Comparison of ENCODE assay signal across 10 cellular contexts in genomic region chr5:73419414-73420390, GRCh38. TPM values are rescaled to one million over a fixed set of nuclear protein-coding genes. Genes with fewer than 3 reads are reported as not detected.
DNase-seq lines count a peak whose midpoint lies in the region; ATAC-seq, FAIRE-seq and TF ChIP-seq lines count a peak whose summit lies in the region.
"Had no signal": no experiment of that assay in that cellular context is flagged by ENCODE, and none has a peak within 500 bp of the region (broad histone marks: within the 10 kb centered on the region; RNA-seq: fewer than 3 reads in every experiment).

No MANE protein-coding gene starts in this region.

- H3K9me3 ChIP-seq in adipocyte (ENCODE audit: control insufficient read depth, low read length) (peaks cover 4% of the 10 kb centered on the region), smooth muscle cell (replicated peaks; ENCODE audit: low read depth) (no peaks in the 10 kb centered on the region)

- H3K27ac ChIP-seq in smooth muscle cell (ENCODE audit: low read depth) = no peak overlapping the region
- H3K27ac ChIP-seq: BLaER1 treated with 17β-estradiol and CSF1 and Interleukin-3, amounts not matched to agents 10 nM and 100 nM had no signal

- no peak overlapping the region for H3K9ac ChIP-seq in adipocyte (ENCODE audit: low read length)
- no peak overlapping the region for H3K9ac ChIP-seq in smooth muscle cell (ENCODE audit: low read depth)
- H3K9ac ChIP-seq: BLaER1 treated with 17β-estradiol and CSF1 and Interleukin-3, amounts not matched to agents 10 nM and 100 nM had no signal

- H4K20me1 ChIP-seq in smooth muscle cell (ENCODE audit: low read depth) = no peaks in the 10 kb centered on the region
- H4K20me1 ChIP-seq: BLaER1 treated with 17β-estradiol and CSF1 and Interleukin-3, amounts not matched to agents 10 nM and 100 nM had no signal

- DNase-seq in NCI-H82 (lab: John Stamatoyannopoulos, UW) (peak; percentile 7), NCI-H82 treated with DMSO at 0.1 percent for 48 hours (lab: John Stamatoyannopoulos, UW; ENCODE audit: unreplicated experiment) (no peak), adipocyte (ENCODE audit: low read depth) (peak; percentile 69), iPS-NIHi11 (ENCODE audit: low spot score) (peak; percentile 60), smooth muscle cell (lab: John Stamatoyannopoulos, UW; ENCODE audit: unreplicated experiment) (no peak), SKM-1 (lab: John Stamatoyannopoulos, UW; ENCODE audit: unreplicated experiment) (no peak), RCC 7860 (ENCODE audit: low spot score) (no peak)
- DNase-seq: NCI-H526 had no signal

- H2AFZ ChIP-seq in smooth muscle cell (ENCODE audit: low read depth) = peak overlapping the region; percentile 49

- 4% methylated on average over 65 of the region's 81 CpGs for whole genome bisulfite sequencing in smooth muscle cell (ENCODE audit: low lambda C conversion rate)

- FAIRE-seq in RCC 7860 (lab: Jason Lieb, UNC) = no peak

- H3K36me3 ChIP-seq in adipocyte (ENCODE audit: control insufficient read depth, insufficient read depth, low read length, severe bottlenecking) = no peaks in the 10 kb centered on the region
- H3K36me3 ChIP-seq in smooth muscle cell (ENCODE audit: low read depth) = no peaks in the 10 kb centered on the region
- H3K36me3 ChIP-seq: BLaER1 treated with 17β-estradiol and CSF1 and Interleukin-3, amounts not matched to agents 10 nM and 100 nM had no signal

- H3F3A ChIP-seq in smooth muscle cell (ENCODE audit: low read depth) = peaks cover 15% of the 10 kb centered on the region

- H3K4me1 ChIP-seq in adipocyte (ENCODE audit: control insufficient read depth, insufficient read depth, low read length) = peaks cover 8% of the 10 kb centered on the region
- H3K4me1 ChIP-seq in smooth muscle cell (ENCODE audit: low read depth) = peaks cover 6% of the 10 kb centered on the region

- H3K27me3 ChIP-seq in adipocyte (replicated peaks; ENCODE audit: control insufficient read depth, insufficient read depth, low read length) = peaks cover 50% of the 10 kb centered on the region
- H3K27me3 ChIP-seq in smooth muscle cell (ENCODE audit: low read depth) = peaks cover 43% of the 10 kb centered on the region

- no peak for ATAC-seq in GM18502 (IDR thresholded peaks at IDR 0.05; ENCODE audit: poor library complexity, unreplicated experiment)

- H3K4me2 ChIP-seq in smooth muscle cell = peak overlapping the region; percentile 89

- H3K79me2 ChIP-seq in smooth muscle cell (ENCODE audit: low read depth) = no peaks in the 10 kb centered on the region

- no peak for TF ChIP-seq CTCF in smooth muscle cell (IDR thresholded peaks at IDR 0.05; ENCODE audit: borderline replicate concordance, insufficient read depth, poor library complexity, severe bottlenecking)

- H3K4me3 ChIP-seq in adipocyte (ENCODE audit: low read length) = peak overlapping the region; percentile 59
- H3K4me3 ChIP-seq in smooth muscle cell = peak overlapping the region; percentile 46
- H3K4me3 ChIP-seq: BLaER1 treated with 17β-estradiol and CSF1 and Interleukin-3, amounts not matched to agents 10 nM and 100 nM had no signal

RNA-seq across cellular contexts. Expression of gene FOXD1, which starts 28.9 kb away (rescaled TPM):
- total RNA-seq in smooth muscle cell = 9.0 and 10.0 TPM in 2 replicates
- 13.8 and 14.3 TPM in 2 replicates for polyA plus RNA-seq in smooth muscle cell

Comparison
In these comparisons a context has a peak if more than half of its experiments do, and no peak if none do; other contexts are left out.
1. DNase-seq: peak in NCI-H82 (single experiment), adipocyte (single experiment) and iPS-NIHi11 (single experiment); none in NCI-H82 treated with DMSO at 0.1 percent for 48 hours (single experiment), smooth muscle cell (single experiment), SKM-1 (single experiment) and RCC 7860 (single experiment).